Comparison of ENCODE assay signal across 10 cellular contexts in genomic region chr19:6723738-6724137, GRCh38. TPM values are rescaled to one million over a fixed set of nuclear protein-coding genes. Genes with fewer than 3 reads are reported as not detected.
DNase-seq lines count a peak whose midpoint lies in the region; ATAC-seq, FAIRE-seq and TF ChIP-seq lines count a peak whose summit lies in the region.
"Had no signal": no experiment of that assay in that cellular context is flagged by ENCODE, and none has a peak within 500 bp of the region (broad histone marks: within the 10 kb centered on the region; RNA-seq: fewer than 3 reads in every experiment).

No MANE protein-coding gene starts in this region.

- H3K9ac ChIP-seq in kidney (ENCODE audit: low read length in 2 of 2): no peak overlapping the region

- DNase-seq in H7 (peak; percentile 27), UCSD-AML1 (lab: John Stamatoyannopoulos, UW; ENCODE audit: unreplicated experiment) (peak; percentile 46), kidney (peak; percentile 46), stomach (no peak), NCI-H2196 treated with DMSO at 0.1 percent for 48 hours (lab: John Stamatoyannopoulos, UW; ENCODE audit: unreplicated experiment) (no peak), NCI-H510A treated with DMSO at 0.1 percent for 48 hours (lab: John Stamatoyannopoulos, UW) (no peak)
- DNase-seq: activated CD4-positive, alpha-beta memory T cell treated with anti-CD3 and anti-CD28 coated beads for 36 hours; DMS79 treated with DMSO at 0.1 percent for 48 hours had no signal

- FAIRE-seq in kidney (lab: Jason Lieb, UNC): no peak

- no peaks in the 10 kb centered on the region for H3K36me3 ChIP-seq in H7 (replicated peaks; ENCODE audit: control insufficient read depth, insufficient read depth, low read length)
- H3K36me3 ChIP-seq in kidney (ENCODE audit: control insufficient read depth in 1 of 2, insufficient read depth in 2 of 2, low read length in 2 of 2): no peaks in the 10 kb centered on the region
- no peaks in the 10 kb centered on the region for H3K36me3 ChIP-seq in stomach

- no peaks in the 10 kb centered on the region for H3K9me3 ChIP-seq in kidney (ENCODE audit: control insufficient read depth in 1 of 2, low read length in 2 of 2)
- H3K9me3 ChIP-seq in stomach: no peaks in the 10 kb centered on the region

- H3K4me1 ChIP-seq in kidney (ENCODE audit: control insufficient read depth in 1 of 2, insufficient read depth in 1 of 2, low read depth in 1 of 2, low read length in 2 of 2) (peaks cover 2 to 5% of the 10 kb centered on the region in 2 donors), stomach (peaks cover 6 to 54% (median 16%) of the 10 kb centered on the region in 4 donors)

- ATAC-seq in HG03045 (IDR thresholded peaks at IDR 0.05; ENCODE audit: unreplicated experiment) (no peak), HG03571 (IDR thresholded peaks at IDR 0.05; ENCODE audit: unreplicated experiment) (no peak)

- TF ChIP-seq EP300 in stomach (IDR thresholded peaks at IDR 0.05): no peak

- TF ChIP-seq CTCF in kidney (IDR thresholded peaks at IDR 0.05; ENCODE audit: borderline replicate concordance, extremely low read depth, insufficient read depth) (no peak), stomach (IDR thresholded peaks at IDR 0.05) (no peak)

- no peak for TF ChIP-seq POLR2A in stomach (IDR thresholded peaks at IDR 0.05)

- intact Hi-C loops in kidney (cut with DNase I): no loop called here
- intact Hi-C loops in stomach (cut with DNase I; ENCODE audit: low total_unique reads): no loop called here

- WGBS in stomach, 5 donors: 50 to 77% (median 73%) methylated on average over 5 of the region's 5 CpGs

- H3K27me3 ChIP-seq in H7 (ENCODE audit: control insufficient read depth, insufficient read depth, low read length) (no peaks in the 10 kb centered on the region), stomach (peaks cover 0 to 8% (median 0%) of the 10 kb centered on the region in 3 donors)

- no peak overlapping the region for H3K4me3 ChIP-seq in H7 (ENCODE audit: insufficient read depth, low read depth, low read length)
- H3K4me3 ChIP-seq in kidney (ENCODE audit: low read length in 2 of 2): no peak overlapping the region
- H3K4me3 ChIP-seq in stomach: no peak overlapping the region

- no peak overlapping the region for H3K27ac ChIP-seq in kidney (ENCODE audit: low read depth in 2 of 2, low read length in 2 of 2)
- H3K27ac ChIP-seq in stomach: peak overlapping the region in 4 of 5 donors; percentile 53 to 62 (median 57)

RNA-seq across cellular contexts. Expression of gene C3, which starts 3.3 kb away (rescaled TPM):
- 13.4 and 20.2 TPM in 2 replicates for total RNA-seq in H7 (2014; rRNA removed; shearing (Covaris generic))
- total RNA-seq in kidney (3,831 TPM), stomach (1,000 to 10,000 TPM in 1 of 5 donors, 100 to 1,000 TPM in 2, 10 to 100 TPM in 2; 35.3 to 1,672 (median 430) TPM)
- polyA plus RNA-seq in kidney (ENCODE audit: insufficient read depth, low read depth, low replicate concordance) (452 TPM), stomach (100 to 1,000 TPM in 1 of 3 donors, 10 to 100 TPM in 2; 22.8 to 367 (median 75.0) TPM)

RNA-seq across cellular contexts. Expression of gene GPR108, which starts 13.6 kb away (rescaled TPM):
- total RNA-seq in H7 (2014; rRNA removed; shearing (Covaris generic)): 60.7 and 61.7 TPM in 2 replicates
- total RNA-seq in kidney: 113 TPM
- polyA plus RNA-seq in kidney (ENCODE audit: insufficient read depth, low read depth, low replicate concordance): 144 TPM
- total RNA-seq in stomach: 10 to 100 TPM; 28.1 to 78.6 (median 54.2) TPM
- 100 to 1,000 TPM in 1 of 3 donors, 10 to 100 TPM in 2; 59.9 to 132 (median 64.4) TPM for polyA plus RNA-seq in stomach

RNA-seq across cellular contexts. Expression of gene TRIP10, which starts 15.7 kb away (rescaled TPM):
- 84.5 and 92.2 TPM in 2 replicates for total RNA-seq in H7 (2014; rRNA removed; shearing (Covaris generic))
- total RNA-seq in kidney: 92.9 TPM
- 57.5 TPM for polyA plus RNA-seq in kidney (ENCODE audit: insufficient read depth, low read depth, low replicate concordance)
- 10 to 100 TPM; 30.1 to 91.5 (median 86.9) TPM for total RNA-seq in stomach
- 100 to 1,000 TPM in 1 of 3 donors, 10 to 100 TPM in 2; 44.9 to 111 (median 46.8) TPM for polyA plus RNA-seq in stomach

RNA-seq across cellular contexts. Expression of gene SH2D3A, which starts 43.5 kb away (rescaled TPM):
- 11.7 and 12.8 TPM in 2 replicates for total RNA-seq in H7 (2014; rRNA removed; shearing (Covaris generic))
- 35.4 TPM for total RNA-seq in kidney
- polyA plus RNA-seq in kidney (ENCODE audit: insufficient read depth, low read depth, low replicate concordance): 12.5 TPM
- total RNA-seq in stomach: 10 to 100 TPM in 4 of 5 donors, 1 to 10 TPM in 1; 8.8 to 71.3 (median 43.0) TPM
- polyA plus RNA-seq in stomach: 10 to 100 TPM; 19.9 to 23.6 (median 20.2) TPM

RNA-seq across cellular contexts. Expression of gene VAV1, which starts 48.8 kb away (rescaled TPM):
- 9.5 and 13.3 TPM in 2 replicates for total RNA-seq in H7 (2014; rRNA removed; shearing (Covaris generic))
- total RNA-seq in kidney (15.5 TPM), stomach (100 to 1,000 TPM in 1 of 5 donors, 1 to 10 TPM in 4; 2.2 to 130 (median 4.4) TPM)
- polyA plus RNA-seq in kidney (ENCODE audit: insufficient read depth, low read depth, low replicate concordance) (0.90 TPM), stomach (1 to 10 TPM; 1.7 to 3.7 (median 3.6) TPM)

Comparison
In these comparisons a context has a peak if more than half of its experiments do, and no peak if none do; other contexts are left out.
1. DNase-seq: peak in H7 (single experiment), UCSD-AML1 (single experiment) and kidney (single experiment); none in stomach (single experiment), NCI-H2196 treated with DMSO at 0.1 percent for 48 hours (single experiment) and NCI-H510A treated with DMSO at 0.1 percent for 48 hours (single experiment).
2. H3K27ac ChIP-seq: peak in stomach (4 of 5); none in kidney (0 of 2).